1 cellular context compared by ENCODE assay signal in the genomic region with DNA sequence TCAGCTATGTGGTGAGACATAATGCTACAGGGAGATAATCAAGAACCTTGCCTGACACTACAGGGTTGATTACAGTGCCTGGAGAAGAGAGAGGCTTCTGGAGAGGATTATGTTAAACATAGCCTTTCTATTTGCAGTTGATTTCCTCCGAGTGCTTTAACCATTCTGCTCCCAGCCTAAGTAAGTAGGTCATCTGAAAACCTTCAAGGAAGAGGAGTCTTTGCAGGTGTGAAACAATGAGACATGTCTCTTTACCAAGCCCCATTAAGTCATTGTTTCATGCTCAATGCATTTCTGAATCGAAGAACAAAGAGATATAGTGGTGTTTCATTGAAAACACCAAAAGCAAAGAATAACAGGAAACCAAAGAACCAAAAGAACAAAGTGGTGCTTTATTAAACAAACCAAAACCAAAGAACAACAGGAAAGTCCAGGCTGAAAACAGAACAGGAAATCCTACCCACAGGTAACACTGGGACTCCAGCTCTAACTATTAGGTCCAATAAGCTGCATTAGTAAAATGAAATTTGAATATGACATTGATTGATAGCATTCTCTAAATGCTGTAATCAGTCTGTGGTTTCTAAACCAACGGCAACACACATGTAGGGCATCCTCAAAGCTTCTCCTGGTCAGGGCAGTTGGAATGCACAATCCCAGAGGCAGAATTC.
TF ChIP-seq lines count a peak whose summit lies in the region.

No MANE protein-coding gene starts in this region.

TF ChIP-seq in endothelial cell of umbilical vein, 7 proteins besides CTCF, POLR2A, EP300 and RAD21 (continued from another document):
- TF ChIP-seq, protein P1, sequence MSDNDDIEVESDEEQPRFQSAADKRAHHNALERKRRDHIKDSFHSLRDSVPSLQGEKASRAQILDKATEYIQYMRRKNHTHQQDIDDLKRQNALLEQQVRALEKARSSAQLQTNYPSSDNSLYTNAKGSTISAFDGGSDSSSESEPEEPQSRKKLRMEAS (IDR thresholded peaks at IDR 0.05; ENCODE audit: insufficient read depth, insufficient read length) = no peak
